ENCODE assay signal across 10 cellular contexts in genomic region chr17:58335061-58335731, GRCh38. TPM values are rescaled to one million over a fixed set of nuclear protein-coding genes. Genes with fewer than 3 reads are reported as not detected.
A peak's percentile ranks its signal among the peaks of the same experiment; 100 is the strongest.
DNase-seq lines count a peak whose midpoint lies in the region; ATAC-seq and FAIRE-seq lines count a peak whose summit lies in the region.
"Had no signal": no experiment of that assay in that cellular context is flagged by ENCODE, and none has a peak within 500 bp of the region (broad histone marks: within the 10 kb centered on the region; RNA-seq: fewer than 3 reads in every experiment).

No MANE protein-coding gene starts in this region.

- peak overlapping the region; percentile 99 for H3K27ac ChIP-seq in thymus (ENCODE audit: low read depth)

- peak overlapping the region; percentile 92 for H3K4me3 Mint-ChIP-seq in activated naive CD4-positive, alpha-beta T cell treated with anti-CD3 and anti-CD28 coated beads for 36 hours
- H3K4me3 Mint-ChIP-seq in activated T-cell treated with anti-CD3 and anti-CD28 coated beads, Interleukin-2, amount 50 U/mL, for 24 hours: peak overlapping the region; percentile 99
- H3K4me3 Mint-ChIP-seq in memory B cell: peak overlapping the region; percentile 97

- CTCF ChIA-PET in activated naive CD4-positive, alpha-beta T cell treated with anti-CD3 and anti-CD28 coated beads for 36 hours (lab: Charles Lee): interaction anchor here (1.3 to 7.2 kb wide), 4 partner anchors 7 to 17 kb away, joined by 3 to 108 read pairs (median 18); no protein-coding TSS in a partner anchor

- H3K9me3 ChIP-seq in thymus (ENCODE audit: control insufficient read depth): no peaks in the 10 kb centered on the region

- no peak for FAIRE-seq in urothelium cell line (lab: Jason Lieb, UNC)

- ATAC-seq in memory B cell (ENCODE audit: low read depth) (no peak), GM18519 (IDR thresholded peaks at IDR 0.05; ENCODE audit: low FRiP score, unreplicated experiment) (no peak)

- intact Hi-C loops in activated naive CD4-positive, alpha-beta T cell treated with anti-CD3 and anti-CD28 coated beads for 36 hours (cut with micrococcal nuclease): loop anchor here (5.0 to 10.0 kb wide), 7 partner anchors 297 to 1430 kb away; partner anchors contain the start of genes PRR11, SKA2 and TRIM37

- DNase-seq in activated naive CD4-positive, alpha-beta T cell treated with anti-CD3 and anti-CD28 coated beads for 36 hours: peak; percentile 79
- DNase-seq in activated naive CD4-positive, alpha-beta T cell (lab: John Stamatoyannopoulos, UW): no peak
- DNase-seq in activated T-cell treated with anti-CD3 and anti-CD28 coated beads, Interleukin-2, amount 50 U/mL, for 24 hours: peak; percentile 71
- DNase-seq in memory B cell (ENCODE audit: low spot score in 2 of 2) (no peak), urothelium cell line (ENCODE audit: low spot score) (no peak), kidney tubule cell (ENCODE audit: low spot score) (no peak)
- DNase-seq: NCI-H146, retina had no signal

- H3K4me3 ChIP-seq in thymus (ENCODE audit: low read length): peak overlapping the region; percentile 84

- H3K27me3 ChIP-seq in thymus (ENCODE audit: control insufficient read depth, insufficient read depth): no peaks in the 10 kb centered on the region

- peaks cover 18% of the 10 kb centered on the region for H3K36me3 ChIP-seq in thymus (ENCODE audit: control insufficient read depth, insufficient read depth)

- WGBS in thymus: 6% methylated on average over 10 of the region's 10 CpGs

- peaks cover 9% of the 10 kb centered on the region for H3K4me1 Mint-ChIP-seq in activated naive CD4-positive, alpha-beta T cell treated with anti-CD3 and anti-CD28 coated beads for 36 hours (ENCODE audit: low read depth)
- peaks cover 49% of the 10 kb centered on the region for H3K4me1 Mint-ChIP-seq in activated T-cell treated with anti-CD3 and anti-CD28 coated beads, Interleukin-2, amount 50 U/mL, for 24 hours (ENCODE audit: low read depth)
- peaks cover 60% of the 10 kb centered on the region for H3K4me1 Mint-ChIP-seq in memory B cell

- peaks cover 2% of the 10 kb centered on the region for H3K9me3 Mint-ChIP-seq in activated naive CD4-positive, alpha-beta T cell treated with anti-CD3 and anti-CD28 coated beads for 36 hours
- H3K9me3 Mint-ChIP-seq in activated T-cell treated with anti-CD3 and anti-CD28 coated beads, Interleukin-2, amount 50 U/mL, for 24 hours: no peaks in the 10 kb centered on the region
- H3K9me3 Mint-ChIP-seq in memory B cell: no peaks in the 10 kb centered on the region

- peaks cover 62% of the 10 kb centered on the region for H3K36me3 Mint-ChIP-seq in activated naive CD4-positive, alpha-beta T cell treated with anti-CD3 and anti-CD28 coated beads for 36 hours (ENCODE audit: low read depth)
- peaks cover 90% of the 10 kb centered on the region for H3K36me3 Mint-ChIP-seq in activated T-cell treated with anti-CD3 and anti-CD28 coated beads, Interleukin-2, amount 50 U/mL, for 24 hours (ENCODE audit: low read depth)
- peaks cover 20% of the 10 kb centered on the region for H3K36me3 Mint-ChIP-seq in memory B cell

- H3K4me1 ChIP-seq in thymus (ENCODE audit: control insufficient read depth, insufficient read depth, low read length): peaks cover 14% of the 10 kb centered on the region

- H3K27me3 Mint-ChIP-seq in activated naive CD4-positive, alpha-beta T cell treated with anti-CD3 and anti-CD28 coated beads for 36 hours (ENCODE audit: low read depth): peaks cover 10% of the 10 kb centered on the region
- peaks cover 4% of the 10 kb centered on the region for H3K27me3 Mint-ChIP-seq in activated T-cell treated with anti-CD3 and anti-CD28 coated beads, Interleukin-2, amount 50 U/mL, for 24 hours
- H3K27me3 Mint-ChIP-seq in memory B cell: no peaks in the 10 kb centered on the region

- H3K27ac Mint-ChIP-seq in activated naive CD4-positive, alpha-beta T cell treated with anti-CD3 and anti-CD28 coated beads for 36 hours: peak overlapping the region; percentile 99
- H3K27ac Mint-ChIP-seq in activated T-cell treated with anti-CD3 and anti-CD28 coated beads, Interleukin-2, amount 50 U/mL, for 24 hours: peak overlapping the region; percentile 100
- peak overlapping the region; percentile 100 for H3K27ac Mint-ChIP-seq in memory B cell

RNA-seq across cellular contexts. Expression of gene TSPOAP1, which starts 6.6 kb away (rescaled TPM):
- total RNA-seq in activated naive CD4-positive, alpha-beta T cell treated with anti-CD3 and anti-CD28 coated beads for 36 hours: 10 to 100 TPM; 18.5 to 20.0 TPM
- polyA plus RNA-seq in thymus: 45.2 TPM

RNA-seq across cellular contexts. Expression of gene SUPT4H1, which starts 16.8 kb away (rescaled TPM):
- total RNA-seq in activated naive CD4-positive, alpha-beta T cell treated with anti-CD3 and anti-CD28 coated beads for 36 hours: 10 to 100 TPM; 76.6 to 76.9 TPM
- polyA plus RNA-seq in thymus: 103 TPM

RNA-seq across cellular contexts. Expression of gene MPO, which starts 54.5 kb away (rescaled TPM):
- not detected for total RNA-seq in activated naive CD4-positive, alpha-beta T cell treated with anti-CD3 and anti-CD28 coated beads for 36 hours
- 5.6 TPM for polyA plus RNA-seq in thymus

Comparison
In these comparisons a context has a peak if more than half of its experiments do, and no peak if none do; other contexts are left out.
1. DNase-seq: peak in activated naive CD4-positive, alpha-beta T cell treated with anti-CD3 and anti-CD28 coated beads for 36 hours (single experiment) and activated T-cell treated with anti-CD3 and anti-CD28 coated beads, Interleukin-2, amount 50 U/mL, for 24 hours (single experiment); none in activated naive CD4-positive, alpha-beta T cell (0 of 4), memory B cell (0 of 2), urothelium cell line (single experiment) and kidney tubule cell (single experiment).
2. Peak in every context shown above with its lines, with median percentiles within 50 percentile points of each other: H3K27ac Mint-ChIP-seq and H3K4me3 Mint-ChIP-seq.